9 cellular contexts compared by ENCODE assay signal in genomic region chr14:95518045-95518751, GRCh38. TPM values are rescaled to one million over a fixed set of nuclear protein-coding genes. Genes with fewer than 3 reads are reported as not detected.
DNase-seq lines count a peak whose midpoint lies in the region; ATAC-seq and TF ChIP-seq lines count a peak whose summit lies in the region.
"Had no signal": no experiment of that assay in that cellular context is flagged by ENCODE, and none has a peak within 500 bp of the region (broad histone marks: within the 10 kb centered on the region; RNA-seq: fewer than 3 reads in every experiment).

No MANE protein-coding gene starts in this region.

- H3K27me3 ChIP-seq in tibial artery, result no peaks in the 10 kb centered on the region

- H3K4me1 Mint-ChIP-seq in mesothelial cell of epicardium, result peaks cover 21% of the 10 kb centered on the region

- no peak overlapping the region for H3K27ac Mint-ChIP-seq in mesothelial cell of epicardium

- DNase-seq in activated T-cell treated with anti-CD3 and anti-CD28 coated beads, Interleukin-2, amount 50 U/mL, for 48 hours, result peak; percentile 25 to 28
- no peak for DNase-seq in mesothelial cell of epicardium (ENCODE audit: low spot score in 2 of 2, unreplicated experiment in 2 of 2)
- DNase-seq in HCEC 1CT, result no peak
- no peak for DNase-seq in tibial artery
- no peak for DNase-seq in dedifferentiated amniotic fluid mesenchymal stem cell (ENCODE audit: extremely low spot score)
- no peak for DNase-seq in GM13976 (ENCODE audit: low spot score)

- H3K27me3 Mint-ChIP-seq in mesothelial cell of epicardium (ENCODE audit: low read depth), result peaks cover 53% of the 10 kb centered on the region

- H3K9me3 ChIP-seq in tibial artery, result no peaks in the 10 kb centered on the region

- intact Hi-C loops in tibial artery (cut with DNase I; ENCODE audit: low total_unique reads), result loop anchor here (5.0 to 10.0 kb wide), 2 partner anchors 36 to 203 kb away; partner anchors contain the start of gene CLMN

- H3K36me3 Mint-ChIP-seq in mesothelial cell of epicardium, result no peaks in the 10 kb centered on the region

- peak; percentile 23 for ATAC-seq in HG03432 (IDR thresholded peaks at IDR 0.05; ENCODE audit: unreplicated experiment)

- H3K4me3 ChIP-seq in GM08714 (ENCODE audit: low read length), result peak overlapping the region; percentile 29; the same call in 1 of the 2 replicates
- H3K4me3 ChIP-seq in tibial artery, result no peak overlapping the region

- TF ChIP-seq CTCF in mesothelial cell of epicardium (IDR thresholded peaks at IDR 0.05; ENCODE audit: unreplicated experiment) (no peak), tibial artery (IDR thresholded peaks at IDR 0.05) (no peak), GM13976 (IDR thresholded peaks at IDR 0.05; ENCODE audit: borderline replicate concordance, control extremely low read depth, extremely low read depth, insufficient read depth, missing control alignments) (no peak)

- peak overlapping the region; percentile 10 for H3K4me3 Mint-ChIP-seq in mesothelial cell of epicardium

- no peaks in the 10 kb centered on the region for H3K9me3 Mint-ChIP-seq in mesothelial cell of epicardium

- H3K36me3 ChIP-seq in tibial artery, result peaks cover 0 to 4% (median 0%) of the 10 kb centered on the region in 3 donors

- in situ Hi-C loops in GM13976 (cut with MboI; ENCODE audit: low sequenced_read_pairs, unreplicated experiment), result no loop called here

- peak overlapping the region in 1 of 2 donors; percentile 86 for H3K27ac ChIP-seq in tibial artery

- H3K4me1 ChIP-seq in tibial artery, result peaks cover 0 to 62% (median 55%) of the 10 kb centered on the region in 4 donors

RNA-seq across cellular contexts. Expression of gene SYNE3, which starts 1.7 kb away (rescaled TPM):
- total RNA-seq in mesothelial cell of epicardium, result 1.5 to 1.9 TPM (median 1.6 TPM) in 3 replicates
- total RNA-seq: H1 had no signal

RNA-seq across cellular contexts. Expression of gene GLRX5, which starts 16.7 kb away (rescaled TPM):
- 35.6 to 38.5 TPM (median 38.4 TPM) in 3 replicates for total RNA-seq in mesothelial cell of epicardium

Comparison
In these comparisons a context has a peak if more than half of its experiments do, and no peak if none do; other contexts are left out.
1. DNase-seq: peak in activated T-cell treated with anti-CD3 and anti-CD28 coated beads, Interleukin-2, amount 50 U/mL, for 48 hours (2 of 2); none in mesothelial cell of epicardium (0 of 2), HCEC 1CT (single experiment), tibial artery (0 of 2), dedifferentiated amniotic fluid mesenchymal stem cell (single experiment) and GM13976 (single experiment).